In the genomic region with DNA sequence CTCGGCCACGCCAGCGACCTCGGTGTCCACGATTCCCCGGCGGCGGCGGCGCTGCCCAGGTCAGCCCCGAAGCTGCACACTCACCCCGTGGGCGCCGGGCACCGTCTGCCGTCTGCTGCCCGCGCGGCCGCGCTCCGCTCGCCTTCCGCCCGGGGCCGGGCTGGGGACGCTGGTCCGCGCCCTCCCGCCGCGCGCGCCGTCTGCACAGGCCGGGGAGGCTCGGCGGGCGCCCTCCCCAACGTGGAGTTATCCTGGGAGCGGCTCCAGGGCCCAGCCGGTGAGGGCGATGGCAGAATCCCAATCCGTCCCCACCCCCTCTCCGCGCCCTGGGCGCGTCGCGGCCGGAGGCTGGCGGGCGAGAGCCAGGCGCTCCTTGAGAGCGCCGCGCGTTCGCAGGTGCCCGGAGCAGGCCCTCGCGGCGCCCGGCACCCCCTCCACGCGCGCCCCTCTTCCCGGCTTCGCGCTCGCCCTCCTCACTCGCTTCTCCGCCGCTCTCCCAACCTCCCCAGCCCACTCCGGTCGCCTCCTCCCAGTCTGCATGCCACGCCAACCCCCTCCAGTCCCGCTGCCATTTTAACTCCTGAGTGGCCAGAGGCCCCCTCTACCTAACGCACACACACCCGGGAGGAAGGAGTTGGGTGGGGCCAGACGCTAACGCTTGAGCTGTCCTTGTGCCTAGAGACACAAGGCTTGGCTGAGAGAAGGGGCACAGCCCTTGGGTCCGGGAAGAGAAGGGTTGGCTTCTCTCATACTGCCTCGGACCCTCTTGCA, we compare ENCODE assay signal across 8 cellular contexts. TPM values are rescaled to one million over a fixed set of nuclear protein-coding genes. Genes with fewer than 3 reads are reported as not detected.
DNase-seq lines count a peak whose midpoint lies in the region; ATAC-seq, FAIRE-seq and TF ChIP-seq lines count a peak whose summit lies in the region.

A gene (minus strand): TSS at position 503 of the 771 bp plus-strand sequence. CDS start 65,746 bp downstream, outside the sequence.

- H3K4me1 Mint-ChIP-seq in activated CD4-positive, alpha-beta memory T cell treated with anti-CD3 and anti-CD28 coated beads, Interleukin-2, amount 10 ng/mL, durations not matched to agents 7 days and 5 days, result peaks cover 11% of the 10 kb centered on the region
- peaks cover 7% of the 10 kb centered on the region for H3K4me1 Mint-ChIP-seq in activated CD4-positive, alpha-beta memory T cell treated with anti-CD3 and anti-CD28 coated beads for 36 hours (ENCODE audit: low read depth)
- H3K4me1 Mint-ChIP-seq in stimulated activated naive CD8-positive, alpha-beta T cell treated with anti-CD3 and anti-CD28 coated beads, Interleukin-15, amount 100 ng/mL, for 72 hours, result peaks cover 16% of the 10 kb centered on the region

- POLR2A ChIA-PET in activated CD4-positive, alpha-beta memory T cell treated with anti-CD3 and anti-CD28 coated beads, Interleukin-2, amount 10 ng/mL, durations not matched to agents 7 days and 5 days (lab: Charles Lee), result no interaction called here
- POLR2A ChIA-PET in activated CD4-positive, alpha-beta memory T cell treated with anti-CD3 and anti-CD28 coated beads for 36 hours (lab: Charles Lee), result no interaction called here

- FAIRE-seq in kidney (lab: Jason Lieb, UNC), result no peak

- peak within 1 kb of the TSS; percentile 19 to 51 for H3K9ac ChIP-seq in kidney (ENCODE audit: low read length in 2 of 2)

- H3K27ac ChIP-seq in angular gyrus (ENCODE audit: low read depth, low read length), result peak within 1 kb of the TSS; percentile 52
- H3K27ac ChIP-seq in kidney (ENCODE audit: low read depth in 2 of 2, low read length in 2 of 2), result no peak within 1 kb of the TSS

- peak within 1 kb of the TSS; percentile 47 for H3K4me3 Mint-ChIP-seq in activated CD4-positive, alpha-beta memory T cell treated with anti-CD3 and anti-CD28 coated beads, Interleukin-2, amount 10 ng/mL, durations not matched to agents 7 days and 5 days
- no peak within 1 kb of the TSS for H3K4me3 Mint-ChIP-seq in activated CD4-positive, alpha-beta memory T cell treated with anti-CD3 and anti-CD28 coated beads for 36 hours
- H3K4me3 Mint-ChIP-seq in stimulated activated naive CD8-positive, alpha-beta T cell treated with anti-CD3 and anti-CD28 coated beads, Interleukin-15, amount 100 ng/mL, for 72 hours, result peak within 1 kb of the TSS; percentile 63 to 89

- peaks cover 54% of the 10 kb centered on the region for H3K27me3 Mint-ChIP-seq in activated CD4-positive, alpha-beta memory T cell treated with anti-CD3 and anti-CD28 coated beads, Interleukin-2, amount 10 ng/mL, durations not matched to agents 7 days and 5 days
- H3K27me3 Mint-ChIP-seq in activated CD4-positive, alpha-beta memory T cell treated with anti-CD3 and anti-CD28 coated beads for 36 hours, result peaks cover 34% of the 10 kb centered on the region
- peaks cover 60% of the 10 kb centered on the region for H3K27me3 Mint-ChIP-seq in stimulated activated naive CD8-positive, alpha-beta T cell treated with anti-CD3 and anti-CD28 coated beads, Interleukin-15, amount 100 ng/mL, for 72 hours

- no peaks in the 10 kb centered on the region for H3K9me3 ChIP-seq in kidney (ENCODE audit: control insufficient read depth in 1 of 2, low read length in 2 of 2)

- no peaks in the 10 kb centered on the region for H3K9me3 Mint-ChIP-seq in activated CD4-positive, alpha-beta memory T cell treated with anti-CD3 and anti-CD28 coated beads, Interleukin-2, amount 10 ng/mL, durations not matched to agents 7 days and 5 days
- no peaks in the 10 kb centered on the region for H3K9me3 Mint-ChIP-seq in activated CD4-positive, alpha-beta memory T cell treated with anti-CD3 and anti-CD28 coated beads for 36 hours
- H3K9me3 Mint-ChIP-seq in stimulated activated naive CD8-positive, alpha-beta T cell treated with anti-CD3 and anti-CD28 coated beads, Interleukin-15, amount 100 ng/mL, for 72 hours, result no peaks in the 10 kb centered on the region

- H3K4me1 ChIP-seq in kidney (ENCODE audit: control insufficient read depth in 1 of 2, insufficient read depth in 1 of 2, low read depth in 1 of 2, low read length in 2 of 2), result peaks cover 0 to 16% of the 10 kb centered on the region in 2 donors

- intact Hi-C loops in activated CD4-positive, alpha-beta memory T cell treated with anti-CD3 and anti-CD28 coated beads for 36 hours (cut with micrococcal nuclease), result no loop called here
- intact Hi-C loops in kidney (cut with DNase I), result no loop called here

- no peak within 1 kb of the TSS for H3K27ac Mint-ChIP-seq in activated CD4-positive, alpha-beta memory T cell treated with anti-CD3 and anti-CD28 coated beads, Interleukin-2, amount 10 ng/mL, durations not matched to agents 7 days and 5 days
- no peak within 1 kb of the TSS for H3K27ac Mint-ChIP-seq in activated CD4-positive, alpha-beta memory T cell treated with anti-CD3 and anti-CD28 coated beads for 36 hours
- peak within 1 kb of the TSS in 1 of 2 donors; percentile 44 for H3K27ac Mint-ChIP-seq in stimulated activated naive CD8-positive, alpha-beta T cell treated with anti-CD3 and anti-CD28 coated beads, Interleukin-15, amount 100 ng/mL, for 72 hours

- no peak for DNase-seq in activated CD4-positive, alpha-beta memory T cell treated with anti-CD3 and anti-CD28 coated beads, Interleukin-2, amount 10 ng/mL, durations not matched to agents 7 days and 5 days
- DNase-seq in activated CD4-positive, alpha-beta memory T cell treated with anti-CD3 and anti-CD28 coated beads for 36 hours, result no peak
- no peak for DNase-seq in kidney
- no peak for DNase-seq in stimulated activated naive CD8-positive, alpha-beta T cell treated with anti-CD3 and anti-CD28 coated beads, Interleukin-15, amount 100 ng/mL, for 72 hours

- peak within 1 kb of the TSS; percentile 50 to 56 for H3K4me3 ChIP-seq in kidney (ENCODE audit: low read length in 2 of 2)

- CTCF ChIA-PET in activated CD4-positive, alpha-beta memory T cell treated with anti-CD3 and anti-CD28 coated beads, Interleukin-2, amount 10 ng/mL, durations not matched to agents 7 days and 5 days (lab: Charles Lee), result interaction anchor here (1.8 kb wide), 1 partner anchor 122 kb away, joined by 10 read pairs; no protein-coding TSS in a partner anchor
- CTCF ChIA-PET in activated CD4-positive, alpha-beta memory T cell treated with anti-CD3 and anti-CD28 coated beads for 36 hours (lab: Charles Lee), result no interaction called here

- peak; percentile 31 for ATAC-seq in stimulated activated naive CD8-positive, alpha-beta T cell treated with anti-CD3 and anti-CD28 coated beads, Interleukin-15, amount 100 ng/mL, for 72 hours
- ATAC-seq in GM19467 (IDR thresholded peaks at IDR 0.05; ENCODE audit: unreplicated experiment) (no peak), HG03108 (IDR thresholded peaks at IDR 0.05; ENCODE audit: unreplicated experiment) (no peak), HG03196 (IDR thresholded peaks at IDR 0.05; ENCODE audit: unreplicated experiment) (no peak)

- H3K36me3 Mint-ChIP-seq in activated CD4-positive, alpha-beta memory T cell treated with anti-CD3 and anti-CD28 coated beads, Interleukin-2, amount 10 ng/mL, durations not matched to agents 7 days and 5 days (ENCODE audit: low read depth), result no peaks in the 10 kb centered on the region
- H3K36me3 Mint-ChIP-seq in activated CD4-positive, alpha-beta memory T cell treated with anti-CD3 and anti-CD28 coated beads for 36 hours, result no peaks in the 10 kb centered on the region

- H3K36me3 ChIP-seq in kidney (ENCODE audit: control insufficient read depth in 1 of 2, insufficient read depth in 2 of 2, low read length in 2 of 2), result no peaks in the 10 kb centered on the region

- no peak for TF ChIP-seq CTCF in kidney (IDR thresholded peaks at IDR 0.05; ENCODE audit: borderline replicate concordance, extremely low read depth, insufficient read depth)

RNA-seq across cellular contexts. Expression of the gene that starts here (rescaled TPM):
- total RNA-seq in activated CD4-positive, alpha-beta memory T cell treated with anti-CD3 and anti-CD28 coated beads, Interleukin-2, amount 10 ng/mL, durations not matched to agents 7 days and 5 days, result under 1 TPM; 0.10 to 0.25 TPM
- not detected for total RNA-seq in activated CD4-positive, alpha-beta memory T cell treated with anti-CD3 and anti-CD28 coated beads for 36 hours
- 14.4 TPM for total RNA-seq in kidney
- polyA plus RNA-seq in kidney (ENCODE audit: insufficient read depth, low read depth, low replicate concordance), result 16.0 TPM

Comparison
In these comparisons a context has a peak if more than half of its experiments do, and no peak if none do; other contexts are left out.
1. RNA of the gene that starts here (total RNA-seq): 14.4 TPM in kidney (single experiment); 0.10 to 0.25 TPM in activated CD4-positive, alpha-beta memory T cell treated with anti-CD3 and anti-CD28 coated beads, Interleukin-2, amount 10 ng/mL, durations not matched to agents 7 days and 5 days and not detected in activated CD4-positive, alpha-beta memory T cell treated with anti-CD3 and anti-CD28 coated beads for 36 hours; every median in the first group is over 10 times any median in the second.